Comparison of ENCODE assay signal across 12 cellular contexts in the genomic region with DNA sequence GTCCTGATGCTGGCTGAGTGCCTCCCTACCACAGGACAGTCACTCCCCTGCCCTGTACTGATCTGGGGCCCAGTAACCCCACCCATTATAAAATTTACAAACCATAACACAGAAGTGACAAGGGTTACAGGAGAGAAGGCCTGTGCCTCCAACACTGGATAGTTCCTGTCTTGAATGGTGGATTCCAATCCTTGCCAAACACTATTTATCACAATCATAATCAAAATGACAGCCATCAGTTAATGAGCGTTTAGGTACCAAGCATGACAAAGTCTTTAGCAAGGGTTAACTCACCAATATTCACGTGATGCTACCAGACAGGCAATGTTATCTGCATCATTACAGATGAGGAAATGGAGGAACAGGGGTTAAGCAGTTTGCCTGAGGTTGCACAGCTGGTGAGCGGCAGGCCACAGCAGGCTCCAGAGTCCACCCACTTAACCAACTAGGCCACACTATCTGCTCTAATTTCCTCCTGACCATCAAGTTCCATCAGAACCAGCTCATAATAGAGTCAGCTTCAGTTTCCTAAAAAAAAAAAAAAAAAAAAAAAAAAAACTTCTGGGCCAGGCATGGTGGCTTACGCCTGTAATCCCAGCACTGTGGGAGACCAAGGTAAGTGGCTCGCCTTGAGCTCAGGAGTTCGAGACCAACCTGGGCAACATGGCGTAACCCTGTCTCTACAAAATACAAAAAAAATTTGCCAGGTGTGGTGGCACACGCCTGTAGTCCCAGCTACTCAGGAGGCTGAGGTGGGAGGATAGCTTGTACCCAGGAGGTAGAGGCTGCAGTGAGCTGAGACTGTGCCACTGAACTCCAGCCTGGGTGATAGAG. TPM values are rescaled to one million over a fixed set of nuclear protein-coding genes. Genes with fewer than 3 reads are reported as not detected.
A peak's percentile ranks its signal among the peaks of the same experiment; 100 is the strongest.
DNase-seq lines count a peak whose midpoint lies in the region; ATAC-seq, FAIRE-seq and TF ChIP-seq lines count a peak whose summit lies in the region.
"Had no signal": no experiment of that assay in that cellular context is flagged by ENCODE, and none has a peak within 500 bp of the region (broad histone marks: within the 10 kb centered on the region; RNA-seq: fewer than 3 reads in every experiment).

No MANE protein-coding gene starts in this region.

- H3K9me3 ChIP-seq in mucosa of descending colon = no peaks in the 10 kb centered on the region

- H3K4me1 ChIP-seq in mucosa of descending colon (ENCODE audit: low read depth) (peaks cover 69% of the 10 kb centered on the region), urinary bladder (ENCODE audit: insufficient read depth) (peaks cover 4% of the 10 kb centered on the region)

- ATAC-seq in mucosa of descending colon = peak; percentile 86
- no peak for ATAC-seq in activated naive CD4-positive, alpha-beta T cell treated with anti-CD3 and anti-CD28 coated beads, Interleukin-2, amount 50 U/mL, for 72 hours

- no peaks in the 10 kb centered on the region for H3K9me3 Mint-ChIP-seq in activated naive CD4-positive, alpha-beta T cell treated with anti-CD3 and anti-CD28 coated beads, Interleukin-2, amount 50 U/mL, for 72 hours
- H3K9me3 Mint-ChIP-seq: activated naive CD8-positive, alpha-beta T cell treated with anti-CD3 and anti-CD28 coated beads for 36 hours had no signal

- no peak for TF ChIP-seq CTCF in mucosa of descending colon (IDR thresholded peaks at IDR 0.05)

- no peak for TF ChIP-seq POLR2A in erythroblast (IDR thresholded peaks at IDR 0.05; ENCODE audit: low read length)

- WGBS in urinary bladder = 84% methylated on average over 8 of the region's 8 CpGs

- H3K27ac Mint-ChIP-seq in activated naive CD4-positive, alpha-beta T cell treated with anti-CD3 and anti-CD28 coated beads, Interleukin-2, amount 50 U/mL, for 72 hours = no peak overlapping the region
- H3K27ac Mint-ChIP-seq: activated naive CD8-positive, alpha-beta T cell treated with anti-CD3 and anti-CD28 coated beads for 36 hours had no signal

- intact Hi-C loops in mucosa of descending colon (cut with DNase I, micrococcal nuclease) = no loop called here

- no peaks in the 10 kb centered on the region for H3K36me3 Mint-ChIP-seq in activated naive CD4-positive, alpha-beta T cell treated with anti-CD3 and anti-CD28 coated beads, Interleukin-2, amount 50 U/mL, for 72 hours
- H3K36me3 Mint-ChIP-seq: activated naive CD8-positive, alpha-beta T cell treated with anti-CD3 and anti-CD28 coated beads for 36 hours had no signal

- DNase-seq in RCC 7860 (ENCODE audit: low spot score) (peak; percentile 58), erythroblast (lab: John Stamatoyannopoulos, UW) (peak; percentile 31 to 52), mucosa of descending colon (peak; percentile 59 to 74 (median 73)), GDM1 (lab: John Stamatoyannopoulos, UW) (no peak)
- no peak for DNase-seq in stimulated activated naive CD4-positive, alpha-beta T cell treated with Interleukin-2 at 50 U/mL for 16 hours (lab: John Stamatoyannopoulos, UW)
- no peak for DNase-seq in activated naive CD4-positive, alpha-beta T cell treated with anti-CD3 and anti-CD28 coated beads, Interleukin-2, amount 50 U/mL, for 72 hours (ENCODE audit: low spot score in 2 of 2)
- DNase-seq: activated CD4-positive, CD25-positive, alpha-beta regulatory T cell treated with anti-CD3 and anti-CD28 coated beads, Interleukin-2, amount 50 U/mL, for 72 hours; activated naive CD8-positive, alpha-beta T cell treated with anti-CD3 and anti-CD28 coated beads for 36 hours; DMS79 treated with DMSO at 0.1 percent for 48 hours; NCI-H146 had no signal

- peak; percentile 59 for FAIRE-seq in RCC 7860 (lab: Jason Lieb, UNC)

- H3K4me3 ChIP-seq in mucosa of descending colon = no peak overlapping the region
- H3K4me3 ChIP-seq in urinary bladder (ENCODE audit: low read depth, low read length) = no peak overlapping the region

- peak overlapping the region; percentile 71 for H3K27ac ChIP-seq in urinary bladder (ENCODE audit: low read depth)
- H3K27ac ChIP-seq: HL-60 had no signal

- H3K36me3 ChIP-seq in mucosa of descending colon (ENCODE audit: low read depth) = no peaks in the 10 kb centered on the region
- H3K36me3 ChIP-seq in urinary bladder (ENCODE audit: insufficient read depth) = no peaks in the 10 kb centered on the region

RNA-seq across cellular contexts. Expression of a gene that starts 14.2 kb away (rescaled TPM):
- total RNA-seq in mucosa of descending colon (100 to 1,000 TPM; 177 to 434 (median 373) TPM), urinary bladder (24.4 TPM)
- 217 TPM for polyA plus RNA-seq in urinary bladder
- 1 to 10 TPM in 1 of 2 donors, not detected in 1; 4.2 TPM for total RNA-seq in activated naive CD4-positive, alpha-beta T cell treated with anti-CD3 and anti-CD28 coated beads, Interleukin-2, amount 50 U/mL, for 72 hours

Comparison
In these comparisons a context has a peak if more than half of its experiments do, and no peak if none do; other contexts are left out.
1. DNase-seq: peak in RCC 7860 (single experiment), erythroblast (2 of 2) and mucosa of descending colon (3 of 3); none in GDM1 (single experiment), stimulated activated naive CD4-positive, alpha-beta T cell treated with Interleukin-2 at 50 U/mL for 16 hours (single experiment) and activated naive CD4-positive, alpha-beta T cell treated with anti-CD3 and anti-CD28 coated beads, Interleukin-2, amount 50 U/mL, for 72 hours (0 of 2).